Comparison of ENCODE assay signal across 11 cellular contexts in the genomic region with DNA sequence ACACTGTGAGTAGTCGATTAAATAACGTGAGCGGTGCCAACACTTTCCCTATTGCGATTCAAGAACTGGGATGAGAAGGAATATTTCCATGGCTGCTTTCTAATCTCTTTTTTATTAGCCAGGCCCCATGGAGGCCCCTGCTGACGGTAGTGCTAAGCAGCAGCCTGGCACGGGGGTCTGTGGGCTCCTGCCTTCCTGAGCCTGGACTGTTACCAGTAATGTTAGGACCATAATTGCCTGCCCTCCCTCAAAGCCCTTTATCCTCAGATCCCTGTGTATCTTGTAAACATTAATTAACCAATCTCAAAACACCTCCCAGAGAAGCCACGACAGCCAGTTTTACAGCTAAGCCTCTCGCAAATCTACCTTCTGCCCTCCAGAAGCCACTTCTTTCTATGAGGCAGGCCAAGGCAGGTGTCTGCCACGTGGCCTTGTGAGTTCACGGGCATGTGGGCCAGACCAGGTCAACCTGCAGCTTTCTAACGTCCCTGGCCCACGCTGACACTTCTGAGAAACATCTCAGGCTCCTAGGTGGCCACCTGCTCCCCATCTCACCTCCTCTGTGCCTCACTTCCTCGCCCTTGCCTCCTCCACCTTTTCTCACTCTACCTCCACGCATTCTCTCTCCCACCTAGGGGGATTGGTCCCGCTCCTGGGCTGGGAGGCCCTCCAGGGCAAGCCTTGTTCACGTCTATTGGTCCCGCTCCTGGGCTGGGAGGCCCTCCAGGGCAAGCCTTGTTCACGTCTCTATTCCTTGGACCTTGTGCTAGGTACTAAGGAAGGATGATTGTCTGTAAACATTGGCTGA.
"Had no signal": no experiment of that assay in that cellular context is flagged by ENCODE, and none has a peak within 500 bp of the region (broad histone marks: within the 10 kb centered on the region; RNA-seq: fewer than 3 reads in every experiment).

No MANE protein-coding gene starts in this region.

- H3K27ac ChIP-seq: breast epithelium, esophagus muscularis mucosa, suprapubic skin had no signal

- DNase-seq: anterior cingulate cortex; foreskin fibroblast; heart left ventricle; right cardiac atrium; stimulated activated CD4-positive, alpha-beta T cell treated with anti-CD3 and anti-CD28 coated beads, Interleukin-2, amount 100 ng/mL, for 24 hours; stimulated activated naive CD4-positive, alpha-beta T cell had no signal

- H3K9me3 ChIP-seq: breast epithelium, esophagus muscularis mucosa, heart left ventricle, suprapubic skin had no signal

- H3K36me3 ChIP-seq: breast epithelium, esophagus muscularis mucosa, heart left ventricle, suprapubic skin had no signal

- ATAC-seq: heart left ventricle, right cardiac atrium had no signal

- H3K4me3 ChIP-seq: breast epithelium, esophagus muscularis mucosa, heart left ventricle, suprapubic skin had no signal

- H3K4me3 Mint-ChIP-seq: activated naive CD8-positive, alpha-beta T cell had no signal

- H3K27me3 Mint-ChIP-seq: activated naive CD8-positive, alpha-beta T cell had no signal

- H3K27me3 ChIP-seq: breast epithelium, esophagus muscularis mucosa, heart left ventricle, suprapubic skin had no signal

- H3K27ac Mint-ChIP-seq: activated naive CD8-positive, alpha-beta T cell; activated T-helper 2 cell treated with anti-CD3 and anti-CD28 coated beads, Interferon-gamma antibody, Interleukin-2, Interleukin-4, amounts not matched to agents 10 μg/mL and 5 μg/mL and 100 μg/mL, durations not matched to agents 14 hours and 24 hours and 36 hours had no signal

- H3K9me3 Mint-ChIP-seq: activated T-helper 2 cell treated with anti-CD3 and anti-CD28 coated beads, Interferon-gamma antibody, Interleukin-2, Interleukin-4, amounts not matched to agents 10 μg/mL and 5 μg/mL and 100 μg/mL, durations not matched to agents 14 hours and 24 hours and 36 hours had no signal

- H3K4me1 ChIP-seq: heart left ventricle had no signal
